14 cellular contexts compared by ENCODE assay signal in genomic region chr22:19687561-19688300, GRCh38. TPM values are rescaled to one million over a fixed set of nuclear protein-coding genes. Genes with fewer than 3 reads are reported as not detected.
A peak's percentile ranks its signal among the peaks of the same experiment; 100 is the strongest.
DNase-seq lines count a peak whose midpoint lies in the region; ATAC-seq and TF ChIP-seq lines count a peak whose summit lies in the region.
"Had no signal": no experiment of that assay in that cellular context is flagged by ENCODE, and none has a peak within 500 bp of the region (broad histone marks: within the 10 kb centered on the region; RNA-seq: fewer than 3 reads in every experiment).

No MANE protein-coding gene starts in this region.

- H2AFZ ChIP-seq in GM23338: peak overlapping the region; percentile 74; the same call in 1 of the 2 replicates

- no peak overlapping the region for H3K4me2 ChIP-seq in GM23338
- H3K4me2 ChIP-seq: BLaER1 treated with 17β-estradiol and CSF1 and Interleukin-3, amounts not matched to agents 10 nM and 100 nM had no signal

- H4K20me1 ChIP-seq in GM23338 (replicated peaks; ENCODE audit: insufficient read depth): no peaks in the 10 kb centered on the region
- H4K20me1 ChIP-seq: BLaER1 treated with 17β-estradiol and CSF1 and Interleukin-3, amounts not matched to agents 10 nM and 100 nM had no signal

- H3K4me3 Mint-ChIP-seq in GM23338: no peak overlapping the region
- no peak overlapping the region for H3K4me3 Mint-ChIP-seq in activated T-cell treated with anti-CD3 and anti-CD28 coated beads, Interleukin-2, amount 50 U/mL, for 72 hours
- no peak overlapping the region for H3K4me3 Mint-ChIP-seq in activated T-helper 17 cell treated with anti-CD3 and anti-CD28 coated beads, Interleukin-2, amount 50 U/mL, for 72 hours
- H3K4me3 Mint-ChIP-seq: activated CD8-positive, alpha-beta memory T cell treated with anti-CD3 and anti-CD28 coated beads, Interleukin-2, amount 10 ng/mL, durations not matched to agents 7 days and 5 days; H9 had no signal

- H3K4me3 ChIP-seq in AG10803 (ENCODE audit: low read length) (no peak overlapping the region), GM23338 (no peak overlapping the region)
- H3K4me3 ChIP-seq: BLaER1 treated with 17β-estradiol and CSF1 and Interleukin-3, amounts not matched to agents 10 nM and 100 nM had no signal

- no peaks in the 10 kb centered on the region for H3K79me2 ChIP-seq in GM23338 (replicated peaks; ENCODE audit: insufficient read depth)

- peaks cover 3% of the 10 kb centered on the region; the same call in 2 of the 3 replicates for H3K9me3 Mint-ChIP-seq in GM23338
- H3K9me3 Mint-ChIP-seq in activated T-cell treated with anti-CD3 and anti-CD28 coated beads, Interleukin-2, amount 50 U/mL, for 72 hours: no peaks in the 10 kb centered on the region
- no peaks in the 10 kb centered on the region for H3K9me3 Mint-ChIP-seq in activated T-helper 17 cell treated with anti-CD3 and anti-CD28 coated beads, Interleukin-2, amount 50 U/mL, for 72 hours

- no peaks in the 10 kb centered on the region for H3F3A ChIP-seq in GM23338 (replicated peaks; ENCODE audit: low read depth)

- no peak overlapping the region for H3K27ac ChIP-seq in GM23338 (ENCODE audit: low read depth)
- H3K27ac ChIP-seq: BLaER1 treated with 17β-estradiol and CSF1 and Interleukin-3, amounts not matched to agents 10 nM and 100 nM had no signal

- H3K36me3 Mint-ChIP-seq in GM23338 (ENCODE audit: low read depth): no peaks in the 10 kb centered on the region
- H3K36me3 Mint-ChIP-seq in activated T-cell treated with anti-CD3 and anti-CD28 coated beads, Interleukin-2, amount 50 U/mL, for 72 hours (ENCODE audit: insufficient read depth in 2 of 2): no peaks in the 10 kb centered on the region
- no peaks in the 10 kb centered on the region for H3K36me3 Mint-ChIP-seq in activated T-helper 17 cell treated with anti-CD3 and anti-CD28 coated beads, Interleukin-2, amount 50 U/mL, for 72 hours (ENCODE audit: low read depth)
- H3K36me3 Mint-ChIP-seq: activated CD8-positive, alpha-beta memory T cell treated with anti-CD3 and anti-CD28 coated beads, Interleukin-2, amount 10 ng/mL, durations not matched to agents 7 days and 5 days had no signal

- H3K27me3 Mint-ChIP-seq in GM23338 (ENCODE audit: insufficient read depth, low read depth, poor library complexity): peaks cover 6% of the 10 kb centered on the region
- peaks cover 14% of the 10 kb centered on the region for H3K27me3 Mint-ChIP-seq in activated T-cell treated with anti-CD3 and anti-CD28 coated beads, Interleukin-2, amount 50 U/mL, for 72 hours (ENCODE audit: low read depth)
- H3K27me3 Mint-ChIP-seq in activated T-helper 17 cell treated with anti-CD3 and anti-CD28 coated beads, Interleukin-2, amount 50 U/mL, for 72 hours: peaks cover 18% of the 10 kb centered on the region

- TF ChIP-seq CTCF in AG10803 (conservative IDR thresholded peaks at IDR 0.05; ENCODE audit: low read length): no peak
- no peak for TF ChIP-seq CTCF in GM23338 (conservative IDR thresholded peaks at IDR 0.05; ENCODE audit: low read depth in 2 of 2)

- H3K27ac Mint-ChIP-seq in GM23338: no peak overlapping the region
- no peak overlapping the region for H3K27ac Mint-ChIP-seq in activated T-cell treated with anti-CD3 and anti-CD28 coated beads, Interleukin-2, amount 50 U/mL, for 72 hours
- H3K27ac Mint-ChIP-seq in activated T-helper 17 cell treated with anti-CD3 and anti-CD28 coated beads, Interleukin-2, amount 50 U/mL, for 72 hours: no peak overlapping the region
- H3K27ac Mint-ChIP-seq: activated CD8-positive, alpha-beta memory T cell treated with anti-CD3 and anti-CD28 coated beads, Interleukin-2, amount 10 ng/mL, durations not matched to agents 7 days and 5 days; H9 had no signal

- no peaks in the 10 kb centered on the region for H3K36me3 ChIP-seq in GM23338 (ENCODE audit: insufficient read depth)
- H3K36me3 ChIP-seq: BLaER1 treated with 17β-estradiol and CSF1 and Interleukin-3, amounts not matched to agents 10 nM and 100 nM had no signal

- H3K4me1 ChIP-seq in GM23338 (ENCODE audit: insufficient read depth): no peaks in the 10 kb centered on the region; the same call in 1 of the 2 replicates
- H3K4me1 ChIP-seq: BLaER1 treated with 17β-estradiol and CSF1 and Interleukin-3, amounts not matched to agents 10 nM and 100 nM had no signal

- peaks cover 15% of the 10 kb centered on the region for H3K4me1 Mint-ChIP-seq in GM23338
- H3K4me1 Mint-ChIP-seq in activated T-cell treated with anti-CD3 and anti-CD28 coated beads, Interleukin-2, amount 50 U/mL, for 72 hours (ENCODE audit: low read depth): no peaks in the 10 kb centered on the region
- no peaks in the 10 kb centered on the region for H3K4me1 Mint-ChIP-seq in activated T-helper 17 cell treated with anti-CD3 and anti-CD28 coated beads, Interleukin-2, amount 50 U/mL, for 72 hours
- H3K4me1 Mint-ChIP-seq: activated CD8-positive, alpha-beta memory T cell treated with anti-CD3 and anti-CD28 coated beads, Interleukin-2, amount 10 ng/mL, durations not matched to agents 7 days and 5 days had no signal

- H3K9me2 ChIP-seq in GM23338 (ENCODE audit: insufficient read depth): no peaks in the 10 kb centered on the region

- DNase-seq in AG10803 (ENCODE audit: low read depth) (peak; percentile 24), GM23338 (ENCODE audit: low spot score) (no peak), NCI-H69 (lab: John Stamatoyannopoulos, UW) (peak; percentile 89), left colon (peak in 1 of 2 donors; percentile 23), NCI-H524 treated with DMSO at 0.1 percent for 48 hours (lab: John Stamatoyannopoulos, UW) (no peak), NCI-H82 (lab: John Stamatoyannopoulos, UW) (no peak)
- no peak for DNase-seq in activated T-cell treated with anti-CD3 and anti-CD28 coated beads, Interleukin-2, amount 50 U/mL, for 72 hours
- DNase-seq: activated CD8-positive, alpha-beta memory T cell treated with anti-CD3 and anti-CD28 coated beads, Interleukin-2, amount 10 ng/mL, durations not matched to agents 7 days and 5 days; H9; NCI-H1694 had no signal

- intact Hi-C loops in left colon (cut with DNase I, micrococcal nuclease): no loop called here

- H3K27me3 ChIP-seq in GM23338 (ENCODE audit: insufficient read depth): no peaks in the 10 kb centered on the region
- H3K27me3 ChIP-seq: BLaER1 treated with 17β-estradiol and CSF1 and Interleukin-3, amounts not matched to agents 10 nM and 100 nM had no signal

- peak; percentile 18 for ATAC-seq in GM23338
- peak; percentile 38 for ATAC-seq in left colon
- no peak for ATAC-seq in activated T-cell treated with anti-CD3 and anti-CD28 coated beads, Interleukin-2, amount 50 U/mL, for 72 hours (replicated peaks in 1 of 2)
- no peak for ATAC-seq in activated T-helper 17 cell treated with anti-CD3 and anti-CD28 coated beads, Interleukin-2, amount 50 U/mL, for 72 hours (replicated peaks)
- ATAC-seq: activated CD8-positive, alpha-beta memory T cell treated with anti-CD3 and anti-CD28 coated beads, Interleukin-2, amount 10 ng/mL, durations not matched to agents 7 days and 5 days had no signal

TF ChIP-seq in GM23338, 12 proteins besides CTCF, POLR2A, EP300 and RAD21 (continues in another document):
- no peak for TF ChIP-seq ZNF114 (CRISPR knock-in tag; IDR thresholded peaks at IDR 0.05)
- no peak for TF ChIP-seq POLR2AphosphoS5 (IDR thresholded peaks at IDR 0.05; ENCODE audit: low read depth)
- no peak for TF ChIP-seq STAT1 (IDR thresholded peaks at IDR 0.05; ENCODE audit: unreplicated experiment)
- no peak for TF ChIP-seq NANOG (IDR thresholded peaks at IDR 0.05; ENCODE audit: borderline replicate concordance)
- no peak for TF ChIP-seq EZH2 (IDR thresholded peaks at IDR 0.05; ENCODE audit: low read depth, unreplicated experiment)
- TF ChIP-seq ZNF331 (CRISPR knock-in tag; IDR thresholded peaks at IDR 0.05; ENCODE audit: low read depth): no peak
- no peak for TF ChIP-seq ETS1 (IDR thresholded peaks at IDR 0.05)

RNA-seq across cellular contexts. Expression of gene SEPTIN5, which starts 26.6 kb away (rescaled TPM):
- 7.7 and 17.2 TPM in 2 replicates for total RNA-seq in GM23338 (2014; rRNA removed; shearing (Covaris generic))
- 4.3 and 5.6 TPM in 2 replicates for polyA plus RNA-seq in GM23338 (2016; fragmentation: Nextera tagmentation; extraction: Ambion mirVana)
- 1 to 10 TPM; 4.4 to 4.6 TPM for total RNA-seq in left colon
- 1 to 10 TPM; 1.8 to 1.9 TPM for total RNA-seq in activated T-cell treated with anti-CD3 and anti-CD28 coated beads, Interleukin-2, amount 50 U/mL, for 72 hours
- total RNA-seq in activated T-helper 17 cell treated with anti-CD3 and anti-CD28 coated beads, Interleukin-2, amount 50 U/mL, for 72 hours: under 1 TPM; 0.41 to 0.42 TPM

RNA-seq across cellular contexts. Expression of gene GP1BB, which starts 35.6 kb away (rescaled TPM):
- total RNA-seq in GM23338 (2014; rRNA removed; shearing (Covaris generic)): 1.3 TPM in 1 of 2 replicates, not detected in the other
- polyA plus RNA-seq in GM23338 (2016; fragmentation: Nextera tagmentation; extraction: Ambion mirVana): 0.53 and 1.1 TPM in 2 replicates
- total RNA-seq in left colon: under 1 TPM in 1 of 2 donors, not detected in 1; 0.40 TPM
- under 1 TPM in 1 of 2 donors, not detected in 1; 0.17 TPM for total RNA-seq in activated T-cell treated with anti-CD3 and anti-CD28 coated beads, Interleukin-2, amount 50 U/mL, for 72 hours
- not detected for total RNA-seq in activated T-helper 17 cell treated with anti-CD3 and anti-CD28 coated beads, Interleukin-2, amount 50 U/mL, for 72 hours
- total RNA-seq: activated CD8-positive, alpha-beta memory T cell treated with anti-CD3 and anti-CD28 coated beads, Interleukin-2, amount 10 ng/mL, durations not matched to agents 7 days and 5 days; HT1080; renal cortical epithelial cell had no signal

Comparison
In these comparisons a context has a peak if more than half of its experiments do, and no peak if none do; other contexts are left out.
1. DNase-seq: peak in AG10803 (single experiment) and NCI-H69 (single experiment); none in GM23338 (single experiment), NCI-H524 treated with DMSO at 0.1 percent for 48 hours (single experiment), NCI-H82 (single experiment) and activated T-cell treated with anti-CD3 and anti-CD28 coated beads, Interleukin-2, amount 50 U/mL, for 72 hours (0 of 2).
2. ATAC-seq: peak in GM23338 (single experiment) and left colon (single experiment); none in activated T-cell treated with anti-CD3 and anti-CD28 coated beads, Interleukin-2, amount 50 U/mL, for 72 hours (0 of 2) and activated T-helper 17 cell treated with anti-CD3 and anti-CD28 coated beads, Interleukin-2, amount 50 U/mL, for 72 hours (single experiment).